In genomic region chr3:140103166-140103565, GRCh38 we compare ENCODE assay signal across 27 cellular contexts.
"Had no signal": no experiment of that assay in that cellular context is flagged by ENCODE, and none has a peak within 500 bp of the region (broad histone marks: within the 10 kb centered on the region; RNA-seq: fewer than 3 reads in every experiment).

No MANE protein-coding gene starts in this region.

- DNase-seq: activated CD4-positive, alpha-beta memory T cell treated with anti-CD3 and anti-CD28 coated beads for 36 hours; activated CD4-positive, alpha-beta T cell treated with anti-CD3 and anti-CD28 coated beads for 36 hours; activated CD4-positive, alpha-beta T cell treated with anti-CD3 and anti-CD28 coated beads, Interleukin-2, amount 10 ng/mL, durations not matched to agents 24 days and 14 days; activated CD4-positive, CD25-positive, alpha-beta regulatory T cell; activated CD4-positive, CD25-positive, alpha-beta regulatory T cell treated with anti-CD3 and anti-CD28 coated beads, Interleukin-2, amount 50 U/mL, for 72 hours; activated CD8-positive, alpha-beta memory T cell treated with anti-CD3 and anti-CD28 coated beads, Interleukin-2, amount 10 ng/mL, durations not matched to agents 7 days and 5 days; activated CD8-positive, alpha-beta memory T cell treated with anti-CD3 and anti-CD28 coated beads, Interleukin-2, amount 50 U/mL, for 4 hours; activated CD8-positive, alpha-beta T cell treated with anti-CD3 and anti-CD28 coated beads, Interleukin-2, amount 10 ng/mL, durations not matched to agents 7 days and 5 days; activated effector memory CD4-positive, alpha-beta T cell treated with anti-CD3 and anti-CD28 coated beads, Interleukin-2, amount 50 U/mL, for 16 hours; activated naive CD4-positive, alpha-beta T cell treated with anti-CD3 and anti-CD28 coated beads for 36 hours; activated naive CD8-positive, alpha-beta T cell treated with anti-CD3 and anti-CD28 coated beads for 36 hours; activated naive CD8-positive, alpha-beta T cell treated with anti-CD3 and anti-CD28 coated beads, Interleukin-2, amount 50 U/mL, for 24 hours; activated T-cell treated with anti-CD3 and anti-CD28 coated beads, Interleukin-2, amount 50 U/mL, for 1 hour; activated T-cell treated with anti-CD3 and anti-CD28 coated beads, Interleukin-2, amount 50 U/mL, for 48 hours; adrenal gland; aorta; central memory CD4-positive, alpha-beta T cell; cerebellar nuclear complex; colonic mucosa; effector memory CD4-positive, alpha-beta T cell; endodermal cell; foreskin fibroblast; heart left ventricle; T-helper 2 cell had no signal

- H3K4me3 ChIP-seq: adrenal gland, breast epithelium, cardiac muscle cell, colonic mucosa, dorsolateral prefrontal cortex, heart left ventricle had no signal
